In genomic region chrX:63918611-63919010, GRCh38 we compare ENCODE assay signal across 11 cellular contexts.
A peak's percentile ranks its signal among the peaks of the same experiment; 100 is the strongest.
DNase-seq lines count a peak whose midpoint lies in the region; ATAC-seq and TF ChIP-seq lines count a peak whose summit lies in the region.
"Had no signal": no experiment of that assay in that cellular context is flagged by ENCODE, and none has a peak within 500 bp of the region (broad histone marks: within the 10 kb centered on the region; RNA-seq: fewer than 3 reads in every experiment).

No MANE protein-coding gene starts in this region.

- H4K20me1 ChIP-seq in GM23338 (replicated peaks; ENCODE audit: insufficient read depth): no peaks in the 10 kb centered on the region

- no peaks in the 10 kb centered on the region for H3K27me3 ChIP-seq in GM23338 (ENCODE audit: insufficient read depth)

- no peaks in the 10 kb centered on the region for H3K79me2 ChIP-seq in GM23338 (replicated peaks; ENCODE audit: insufficient read depth)

- H3K9me3 Mint-ChIP-seq in GM23338: peaks cover 47% of the 10 kb centered on the region

- peak; percentile 51 to 56 for TF ChIP-seq CTCF in GM23338 (conservative IDR thresholded peaks at IDR 0.05; ENCODE audit: low read depth in 2 of 2)

- peaks cover 37% of the 10 kb centered on the region for H3K36me3 Mint-ChIP-seq in GM23338 (ENCODE audit: low read depth)
- H3K36me3 Mint-ChIP-seq: CD14-positive monocyte had no signal

- no peaks in the 10 kb centered on the region for H3F3A ChIP-seq in GM23338 (replicated peaks; ENCODE audit: low read depth)

- DNase-seq in Ammon's horn (ENCODE audit: low spot score): peak; percentile 9
- peak; percentile 54 for DNase-seq in GM23338 (ENCODE audit: low spot score)
- DNase-seq in OCI-M1 (lab: John Stamatoyannopoulos, UW): peak; percentile 42
- DNase-seq in epithelial cell of prostate (ENCODE audit: low read depth, low spot score): no peak
- no peak for DNase-seq in NCI-H526 treated with DMSO at 0.1 percent for 48 hours (lab: John Stamatoyannopoulos, UW)
- no peak for DNase-seq in activated T-cell treated with anti-CD3 and anti-CD28 coated beads for 4 hours
- no peak for DNase-seq in activated CD4-positive, alpha-beta T cell treated with anti-CD3 and anti-CD28 coated beads for 1 hour
- DNase-seq: activated B cell treated with CpG ODN at 0.5 μM for 24 hours, NCI-H1930 had no signal

- H3K9me2 ChIP-seq in GM23338 (ENCODE audit: insufficient read depth): no peaks in the 10 kb centered on the region

- H3K4me1 Mint-ChIP-seq in GM23338: no peaks in the 10 kb centered on the region
- H3K4me1 Mint-ChIP-seq: activated B cell treated with CpG ODN at 0.5 μM for 24 hours, CD14-positive monocyte had no signal

- ATAC-seq in GM23338 (no peak), HG03378 (IDR thresholded peaks at IDR 0.05; ENCODE audit: unreplicated experiment) (no peak)

- H3K36me3 ChIP-seq in GM23338 (ENCODE audit: insufficient read depth): no peaks in the 10 kb centered on the region

- H3K27ac Mint-ChIP-seq in GM23338: no peak overlapping the region
- H3K27ac Mint-ChIP-seq: activated B cell treated with CpG ODN at 0.5 μM for 24 hours, CD14-positive monocyte had no signal

- no peak overlapping the region for H3K4me3 ChIP-seq in GM23338

- no peaks in the 10 kb centered on the region for H3K4me1 ChIP-seq in GM23338 (ENCODE audit: insufficient read depth)

- H3K27ac ChIP-seq in GM23338 (ENCODE audit: low read depth) (no peak overlapping the region), epithelial cell of prostate (peak overlapping the region; percentile 51)

- H3K4me3 Mint-ChIP-seq in GM23338: no peak overlapping the region
- H3K4me3 Mint-ChIP-seq: activated B cell treated with CpG ODN at 0.5 μM for 24 hours, CD14-positive monocyte had no signal

- no peak overlapping the region for H2AFZ ChIP-seq in GM23338

- no peaks in the 10 kb centered on the region for H3K27me3 Mint-ChIP-seq in GM23338 (ENCODE audit: insufficient read depth, low read depth, poor library complexity)
- H3K27me3 Mint-ChIP-seq: activated B cell treated with CpG ODN at 0.5 μM for 24 hours had no signal

- H3K4me2 ChIP-seq in GM23338: no peak overlapping the region

TF ChIP-seq in GM23338, 12 proteins besides CTCF, POLR2A, EP300 and RAD21:
- TF ChIP-seq ZNF331 (CRISPR knock-in tag; IDR thresholded peaks at IDR 0.05; ENCODE audit: low read depth) (no peak), REST (IDR thresholded peaks at IDR 0.05; ENCODE audit: unreplicated experiment) (no peak), ZNF462 (CRISPR knock-in tag; IDR thresholded peaks at IDR 0.05) (no peak), JUNB (IDR thresholded peaks at IDR 0.05; ENCODE audit: unreplicated experiment) (no peak), ZNF114 (CRISPR knock-in tag; IDR thresholded peaks at IDR 0.05) (no peak), POLR2AphosphoS5 (IDR thresholded peaks at IDR 0.05; ENCODE audit: low read depth) (no peak), CREB1 (CRISPR knock-in tag; IDR thresholded peaks at IDR 0.05; ENCODE audit: low read depth) (no peak), EZH2 (IDR thresholded peaks at IDR 0.05; ENCODE audit: low read depth, unreplicated experiment) (no peak), STAT1 (IDR thresholded peaks at IDR 0.05; ENCODE audit: unreplicated experiment) (no peak), NANOG (IDR thresholded peaks at IDR 0.05; ENCODE audit: borderline replicate concordance) (no peak), EZH2phosphoT487 (IDR thresholded peaks at IDR 0.05; ENCODE audit: unreplicated experiment) (no peak), ETS1 (IDR thresholded peaks at IDR 0.05) (no peak)

Comparison
In these comparisons a context has a peak if more than half of its experiments do, and no peak if none do; other contexts are left out.
1. DNase-seq: peak in Ammon's horn (single experiment), GM23338 (single experiment) and OCI-M1 (single experiment); none in epithelial cell of prostate (single experiment), NCI-H526 treated with DMSO at 0.1 percent for 48 hours (single experiment), activated T-cell treated with anti-CD3 and anti-CD28 coated beads for 4 hours (single experiment) and activated CD4-positive, alpha-beta T cell treated with anti-CD3 and anti-CD28 coated beads for 1 hour (single experiment).